Comparison of ENCODE assay signal across 8 cellular contexts in the genomic region with DNA sequence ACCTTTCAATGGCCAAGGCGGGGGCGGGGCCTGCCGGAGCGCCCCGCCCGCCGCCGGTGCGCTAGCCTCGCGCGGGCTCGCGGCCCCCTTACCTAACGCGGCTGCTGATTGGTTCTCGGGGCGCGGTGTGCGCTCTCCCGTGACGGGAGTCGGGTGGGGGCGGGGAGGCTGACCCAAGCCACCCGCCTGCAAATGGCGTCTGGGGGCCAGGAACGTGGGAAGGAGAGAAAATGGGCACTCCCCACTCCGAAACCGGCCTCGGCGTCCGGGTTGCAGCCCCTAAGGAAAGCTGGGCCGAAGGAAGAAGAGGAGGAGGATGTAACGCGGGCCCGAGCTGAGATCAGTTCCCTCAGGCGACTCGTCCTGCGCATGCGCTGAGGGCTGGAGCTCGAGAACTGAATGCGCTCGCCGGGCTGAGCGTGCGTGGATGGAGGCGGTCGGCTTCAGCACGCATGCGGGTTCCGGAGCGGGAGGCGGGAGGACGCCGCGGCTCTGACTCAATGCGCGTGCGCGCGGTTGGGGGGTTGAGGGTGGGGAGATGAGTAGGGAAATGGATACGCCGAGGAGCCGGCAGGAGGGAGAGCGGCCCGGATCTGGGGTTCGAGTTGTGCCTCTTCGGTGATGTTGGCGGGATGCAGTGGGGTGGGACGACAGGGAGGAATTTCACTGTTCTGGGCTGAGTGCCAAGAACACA. TPM values are rescaled to one million over a fixed set of nuclear protein-coding genes. Genes with fewer than 3 reads are reported as not detected.
DNase-seq lines count a peak whose midpoint lies in the region; ATAC-seq and TF ChIP-seq lines count a peak whose summit lies in the region.

A gene with protein sequence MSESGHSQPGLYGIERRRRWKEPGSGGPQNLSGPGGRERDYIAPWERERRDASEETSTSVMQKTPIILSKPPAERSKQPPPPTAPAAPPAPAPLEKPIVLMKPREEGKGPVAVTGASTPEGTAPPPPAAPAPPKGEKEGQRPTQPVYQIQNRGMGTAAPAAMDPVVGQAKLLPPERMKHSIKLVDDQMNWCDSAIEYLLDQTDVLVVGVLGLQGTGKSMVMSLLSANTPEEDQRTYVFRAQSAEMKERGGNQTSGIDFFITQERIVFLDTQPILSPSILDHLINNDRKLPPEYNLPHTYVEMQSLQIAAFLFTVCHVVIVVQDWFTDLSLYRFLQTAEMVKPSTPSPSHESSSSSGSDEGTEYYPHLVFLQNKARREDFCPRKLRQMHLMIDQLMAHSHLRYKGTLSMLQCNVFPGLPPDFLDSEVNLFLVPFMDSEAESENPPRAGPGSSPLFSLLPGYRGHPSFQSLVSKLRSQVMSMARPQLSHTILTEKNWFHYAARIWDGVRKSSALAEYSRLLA (minus strand): TSS at position 401 of the 694 bp plus-strand sequence. CDS start 4,221 bp downstream, outside the sequence.

- peak within 1 kb of the TSS; percentile 98 for H3K27ac ChIP-seq in suprapubic skin

- peaks cover 64% of the 10 kb centered on the region for H3K4me1 Mint-ChIP-seq in activated naive CD4-positive, alpha-beta T cell treated with anti-CD3 and anti-CD28 coated beads, Interleukin-2, amount 50 U/mL, for 24 hours

- peaks cover 68% of the 10 kb centered on the region for H3K4me1 ChIP-seq in suprapubic skin

- H3K27ac Mint-ChIP-seq in activated naive CD4-positive, alpha-beta T cell treated with anti-CD3 and anti-CD28 coated beads, Interleukin-2, amount 50 U/mL, for 24 hours = peak within 1 kb of the TSS; percentile 99

- under 1% methylated on average over 38 of the region's 70 CpGs for WGBS in suprapubic skin

- H3K9me3 ChIP-seq in suprapubic skin = no peaks in the 10 kb centered on the region

- H3K9me3 Mint-ChIP-seq in activated naive CD4-positive, alpha-beta T cell treated with anti-CD3 and anti-CD28 coated beads, Interleukin-2, amount 50 U/mL, for 24 hours = no peaks in the 10 kb centered on the region

- H3K27me3 ChIP-seq in suprapubic skin = no peaks in the 10 kb centered on the region

- peaks cover 17% of the 10 kb centered on the region for H3K36me3 Mint-ChIP-seq in activated naive CD4-positive, alpha-beta T cell treated with anti-CD3 and anti-CD28 coated beads, Interleukin-2, amount 50 U/mL, for 24 hours

- no peak for TF ChIP-seq CTCF in suprapubic skin (IDR thresholded peaks at IDR 0.05)

- peak; percentile 50 for ATAC-seq in HG02610 (IDR thresholded peaks at IDR 0.05; ENCODE audit: unreplicated experiment)
- peak; percentile 82 for ATAC-seq in SK-N-SH treated with all-trans-retinoic acid at 6 μM for 48 hours

- peak; percentile 93 for DNase-seq in NCI-H1092 treated with DMSO at 0.1 percent for 48 hours (lab: John Stamatoyannopoulos, UW)
- DNase-seq in glomerular endothelial cell (ENCODE audit: extremely low read depth, low read depth, low spot score) = peak; percentile 67
- DNase-seq in occipital lobe (lab: John Stamatoyannopoulos, UW) = peak; percentile 93
- peak; percentile 98 for DNase-seq in suprapubic skin (ENCODE audit: low spot score in 2 of 2)

- peak within 1 kb of the TSS; percentile 99 for H3K4me3 Mint-ChIP-seq in activated naive CD4-positive, alpha-beta T cell treated with anti-CD3 and anti-CD28 coated beads, Interleukin-2, amount 50 U/mL, for 24 hours

- no peaks in the 10 kb centered on the region for H3K27me3 Mint-ChIP-seq in activated naive CD4-positive, alpha-beta T cell treated with anti-CD3 and anti-CD28 coated beads, Interleukin-2, amount 50 U/mL, for 24 hours

- peak within 1 kb of the TSS; percentile 73 for H3K4me3 ChIP-seq in GM08714 (ENCODE audit: low read length)
- H3K4me3 ChIP-seq in suprapubic skin = peak within 1 kb of the TSS; percentile 70

- peaks cover 15% of the 10 kb centered on the region for H3K36me3 ChIP-seq in suprapubic skin

- peak; percentile 29 to 56 for TF ChIP-seq POLR2A in suprapubic skin (IDR thresholded peaks at IDR 0.05)

- no peak for TF ChIP-seq EP300 in suprapubic skin (IDR thresholded peaks at IDR 0.05)

TF ChIP-seq in SK-N-SH treated with all-trans-retinoic acid at 6 μM for 48 hours, 23 proteins besides CTCF, POLR2A, EP300 and RAD21 (continues in another document):
- TF ChIP-seq PPARA (CRISPR knock-in tag; IDR thresholded peaks at IDR 0.05; ENCODE audit: borderline replicate concordance) (no peak), ZFP3 (CRISPR knock-in tag; IDR thresholded peaks at IDR 0.05) (no peak), ZNF8 (CRISPR knock-in tag; IDR thresholded peaks at IDR 0.05) (no peak), ZC3H10 (CRISPR knock-in tag; IDR thresholded peaks at IDR 0.05) (no peak), GLIS3 (CRISPR knock-in tag; IDR thresholded peaks at IDR 0.05) (no peak), SNAI2 (CRISPR knock-in tag; IDR thresholded peaks at IDR 0.05) (no peak), TCF4 (CRISPR knock-in tag; IDR thresholded peaks at IDR 0.05; ENCODE audit: borderline replicate concordance) (no peak), ESRRG (CRISPR knock-in tag; IDR thresholded peaks at IDR 0.05) (no peak), ZFP30 (CRISPR knock-in tag; IDR thresholded peaks at IDR 0.05) (no peak), OSR1 (CRISPR knock-in tag; IDR thresholded peaks at IDR 0.05) (no peak), ZNF70 (CRISPR knock-in tag; IDR thresholded peaks at IDR 0.05) (no peak), ARNTL (CRISPR knock-in tag; IDR thresholded peaks at IDR 0.05; ENCODE audit: borderline replicate concordance, low read depth) (no peak)
- TF ChIP-seq, protein P1, sequence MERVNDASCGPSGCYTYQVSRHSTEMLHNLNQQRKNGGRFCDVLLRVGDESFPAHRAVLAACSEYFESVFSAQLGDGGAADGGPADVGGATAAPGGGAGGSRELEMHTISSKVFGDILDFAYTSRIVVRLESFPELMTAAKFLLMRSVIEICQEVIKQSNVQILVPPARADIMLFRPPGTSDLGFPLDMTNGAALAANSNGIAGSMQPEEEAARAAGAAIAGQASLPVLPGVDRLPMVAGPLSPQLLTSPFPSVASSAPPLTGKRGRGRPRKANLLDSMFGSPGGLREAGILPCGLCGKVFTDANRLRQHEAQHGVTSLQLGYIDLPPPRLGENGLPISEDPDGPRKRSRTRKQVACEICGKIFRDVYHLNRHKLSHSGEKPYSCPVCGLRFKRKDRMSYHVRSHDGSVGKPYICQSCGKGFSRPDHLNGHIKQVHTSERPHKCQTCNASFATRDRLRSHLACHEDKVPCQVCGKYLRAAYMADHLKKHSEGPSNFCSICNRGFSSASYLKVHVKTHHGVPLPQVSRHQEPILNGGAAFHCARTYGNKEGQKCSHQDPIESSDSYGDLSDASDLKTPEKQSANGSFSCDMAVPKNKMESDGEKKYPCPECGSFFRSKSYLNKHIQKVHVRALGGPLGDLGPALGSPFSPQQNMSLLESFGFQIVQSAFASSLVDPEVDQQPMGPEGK (CRISPR knock-in tag; IDR thresholded peaks at IDR 0.05; ENCODE audit: borderline replicate concordance) = no peak
- TF ChIP-seq, protein P2, sequence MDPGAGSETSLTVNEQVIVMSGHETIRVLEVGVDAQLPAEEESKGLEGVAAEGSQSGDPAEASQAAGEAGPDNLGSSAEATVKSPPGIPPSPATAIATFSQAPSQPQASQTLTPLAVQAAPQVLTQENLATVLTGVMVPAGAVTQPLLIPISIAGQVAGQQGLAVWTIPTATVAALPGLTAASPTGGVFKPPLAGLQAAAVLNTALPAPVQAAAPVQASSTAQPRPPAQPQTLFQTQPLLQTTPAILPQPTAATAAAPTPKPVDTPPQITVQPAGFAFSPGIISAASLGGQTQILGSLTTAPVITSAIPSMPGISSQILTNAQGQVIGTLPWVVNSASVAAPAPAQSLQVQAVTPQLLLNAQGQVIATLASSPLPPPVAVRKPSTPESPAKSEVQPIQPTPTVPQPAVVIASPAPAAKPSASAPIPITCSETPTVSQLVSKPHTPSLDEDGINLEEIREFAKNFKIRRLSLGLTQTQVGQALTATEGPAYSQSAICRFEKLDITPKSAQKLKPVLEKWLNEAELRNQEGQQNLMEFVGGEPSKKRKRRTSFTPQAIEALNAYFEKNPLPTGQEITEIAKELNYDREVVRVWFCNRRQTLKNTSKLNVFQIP (CRISPR knock-in tag; IDR thresholded peaks at IDR 0.05; ENCODE audit: borderline replicate concordance, low read depth) = no peak
- TF ChIP-seq, protein P3, sequence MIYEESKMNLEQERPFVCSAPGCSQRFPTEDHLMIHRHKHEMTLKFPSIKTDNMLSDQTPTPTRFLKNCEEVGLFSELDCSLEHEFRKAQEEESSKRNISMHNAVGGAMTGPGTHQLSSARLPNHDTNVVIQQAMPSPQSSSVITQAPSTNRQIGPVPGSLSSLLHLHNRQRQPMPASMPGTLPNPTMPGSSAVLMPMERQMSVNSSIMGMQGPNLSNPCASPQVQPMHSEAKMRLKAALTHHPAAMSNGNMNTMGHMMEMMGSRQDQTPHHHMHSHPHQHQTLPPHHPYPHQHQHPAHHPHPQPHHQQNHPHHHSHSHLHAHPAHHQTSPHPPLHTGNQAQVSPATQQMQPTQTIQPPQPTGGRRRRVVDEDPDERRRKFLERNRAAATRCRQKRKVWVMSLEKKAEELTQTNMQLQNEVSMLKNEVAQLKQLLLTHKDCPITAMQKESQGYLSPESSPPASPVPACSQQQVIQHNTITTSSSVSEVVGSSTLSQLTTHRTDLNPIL (CRISPR knock-in tag; IDR thresholded peaks at IDR 0.05; ENCODE audit: low read depth) = no peak
- TF ChIP-seq, protein P4, sequence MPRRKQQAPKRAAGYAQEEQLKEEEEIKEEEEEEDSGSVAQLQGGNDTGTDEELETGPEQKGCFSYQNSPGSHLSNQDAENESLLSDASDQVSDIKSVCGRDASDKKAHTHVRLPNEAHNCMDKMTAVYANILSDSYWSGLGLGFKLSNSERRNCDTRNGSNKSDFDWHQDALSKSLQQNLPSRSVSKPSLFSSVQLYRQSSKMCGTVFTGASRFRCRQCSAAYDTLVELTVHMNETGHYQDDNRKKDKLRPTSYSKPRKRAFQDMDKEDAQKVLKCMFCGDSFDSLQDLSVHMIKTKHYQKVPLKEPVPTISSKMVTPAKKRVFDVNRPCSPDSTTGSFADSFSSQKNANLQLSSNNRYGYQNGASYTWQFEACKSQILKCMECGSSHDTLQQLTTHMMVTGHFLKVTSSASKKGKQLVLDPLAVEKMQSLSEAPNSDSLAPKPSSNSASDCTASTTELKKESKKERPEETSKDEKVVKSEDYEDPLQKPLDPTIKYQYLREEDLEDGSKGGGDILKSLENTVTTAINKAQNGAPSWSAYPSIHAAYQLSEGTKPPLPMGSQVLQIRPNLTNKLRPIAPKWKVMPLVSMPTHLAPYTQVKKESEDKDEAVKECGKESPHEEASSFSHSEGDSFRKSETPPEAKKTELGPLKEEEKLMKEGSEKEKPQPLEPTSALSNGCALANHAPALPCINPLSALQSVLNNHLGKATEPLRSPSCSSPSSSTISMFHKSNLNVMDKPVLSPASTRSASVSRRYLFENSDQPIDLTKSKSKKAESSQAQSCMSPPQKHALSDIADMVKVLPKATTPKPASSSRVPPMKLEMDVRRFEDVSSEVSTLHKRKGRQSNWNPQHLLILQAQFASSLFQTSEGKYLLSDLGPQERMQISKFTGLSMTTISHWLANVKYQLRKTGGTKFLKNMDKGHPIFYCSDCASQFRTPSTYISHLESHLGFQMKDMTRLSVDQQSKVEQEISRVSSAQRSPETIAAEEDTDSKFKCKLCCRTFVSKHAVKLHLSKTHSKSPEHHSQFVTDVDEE (CRISPR knock-in tag; IDR thresholded peaks at IDR 0.05) = no peak

RNA-seq across cellular contexts. Expression of the gene that starts here (rescaled TPM):
- 21.3 and 24.5 TPM in 2 replicates for total RNA-seq in glomerular endothelial cell
- 6.4 TPM for total RNA-seq in occipital lobe
- 10 to 100 TPM; 21.5 to 44.4 (median 30.1) TPM for total RNA-seq in suprapubic skin

Comparison
In these comparisons a context has a peak if more than half of its experiments do, and no peak if none do; other contexts are left out.
1. Peak in every context shown above with its lines: DNase-seq, ATAC-seq, H3K4me3 ChIP-seq and H3K27ac ChIP-seq.